ENCODE assay signal across 14 cellular contexts in genomic region chr3:173653781-173654180, GRCh38.
"Had no signal": no experiment of that assay in that cellular context is flagged by ENCODE, and none has a peak within 500 bp of the region (broad histone marks: within the 10 kb centered on the region; RNA-seq: fewer than 3 reads in every experiment).

No MANE protein-coding gene starts in this region.

- H3K27ac Mint-ChIP-seq: activated CD4-positive, alpha-beta memory T cell treated with anti-CD3 and anti-CD28 coated beads for 36 hours; activated naive CD8-positive, alpha-beta T cell treated with anti-CD3 and anti-CD28 coated beads, Interleukin-2, amount 10 ng/mL, durations not matched to agents 7 days and 5 days; neural progenitor cell had no signal

- H3K27ac ChIP-seq: esophagus muscularis mucosa, gastroesophageal sphincter, neural progenitor cell, ovary, suprapubic skin, upper lobe of left lung had no signal

- H3K9me3 ChIP-seq: esophagus muscularis mucosa, ovary, suprapubic skin, upper lobe of left lung had no signal

- H3K27me3 ChIP-seq: esophagus muscularis mucosa, gastroesophageal sphincter, neural progenitor cell, ovary, suprapubic skin, upper lobe of left lung had no signal

- H3K9me3 Mint-ChIP-seq: activated CD4-positive, alpha-beta memory T cell treated with anti-CD3 and anti-CD28 coated beads for 36 hours; neural progenitor cell had no signal

- H3K9ac ChIP-seq: neural progenitor cell had no signal

- H3K27me3 Mint-ChIP-seq: activated CD4-positive, alpha-beta memory T cell treated with anti-CD3 and anti-CD28 coated beads for 36 hours; activated naive CD8-positive, alpha-beta T cell treated with anti-CD3 and anti-CD28 coated beads, Interleukin-2, amount 10 ng/mL, durations not matched to agents 7 days and 5 days had no signal

- H3K4me1 ChIP-seq: esophagus muscularis mucosa, gastroesophageal sphincter, neural progenitor cell, suprapubic skin, upper lobe of left lung had no signal

- H2AFZ ChIP-seq: neural progenitor cell had no signal

- H3K4me2 ChIP-seq: neural progenitor cell had no signal

- H3K4me3 ChIP-seq: esophagus muscularis mucosa, gastroesophageal sphincter, neural progenitor cell, ovary, suprapubic skin, upper lobe of left lung had no signal

- H3K36me3 Mint-ChIP-seq: activated CD4-positive, alpha-beta memory T cell treated with anti-CD3 and anti-CD28 coated beads for 36 hours; activated naive CD8-positive, alpha-beta T cell treated with anti-CD3 and anti-CD28 coated beads, Interleukin-2, amount 10 ng/mL, durations not matched to agents 7 days and 5 days; neural progenitor cell had no signal

- H3K4me1 Mint-ChIP-seq: activated naive CD8-positive, alpha-beta T cell treated with anti-CD3 and anti-CD28 coated beads, Interleukin-2, amount 10 ng/mL, durations not matched to agents 7 days and 5 days; neural progenitor cell had no signal

- ATAC-seq: gastroesophageal sphincter had no signal

- H3K36me3 ChIP-seq: esophagus muscularis mucosa, gastroesophageal sphincter, neural progenitor cell, ovary, suprapubic skin, upper lobe of left lung had no signal

- DNase-seq: activated CD4-positive, alpha-beta memory T cell treated with anti-CD3 and anti-CD28 coated beads for 36 hours; activated CD4-positive, alpha-beta T cell treated with anti-CD3 and anti-CD28 coated beads for 1 hour; activated gamma-delta T cell; activated naive CD8-positive, alpha-beta T cell treated with anti-CD3 and anti-CD28 coated beads, Interleukin-2, amount 10 ng/mL, durations not matched to agents 7 days and 5 days; activated T-cell treated with anti-CD3 and anti-CD28 coated beads, Interleukin-2, amount 50 U/mL, for 48 hours; anterior cingulate cortex; ovary; stimulated activated CD4-positive, alpha-beta T cell treated with anti-CD3 and anti-CD28 coated beads, Interleukin-12 subunit alpha, Interleukin-12 subunit beta, amount 100 ng/mL, for 4 hours; stimulated activated naive CD4-positive, alpha-beta T cell treated with Interleukin-2 at 50 U/mL for 16 hours; upper lobe of left lung had no signal

- H3K4me3 Mint-ChIP-seq: activated CD4-positive, alpha-beta memory T cell treated with anti-CD3 and anti-CD28 coated beads for 36 hours; activated naive CD8-positive, alpha-beta T cell treated with anti-CD3 and anti-CD28 coated beads, Interleukin-2, amount 10 ng/mL, durations not matched to agents 7 days and 5 days; neural progenitor cell had no signal
